ENCODE assay signal across 10 cellular contexts in genomic region chr3:148962513-148962912, GRCh38. TPM values are rescaled to one million over a fixed set of nuclear protein-coding genes. Genes with fewer than 3 reads are reported as not detected.
A peak's percentile ranks its signal among the peaks of the same experiment; 100 is the strongest.
DNase-seq lines count a peak whose midpoint lies in the region; ATAC-seq and TF ChIP-seq lines count a peak whose summit lies in the region.
"Had no signal": no experiment of that assay in that cellular context is flagged by ENCODE, and none has a peak within 500 bp of the region (broad histone marks: within the 10 kb centered on the region; RNA-seq: fewer than 3 reads in every experiment).

No MANE protein-coding gene starts in this region.

- TF ChIP-seq CTCF in heart left ventricle (IDR thresholded peaks at IDR 0.05) (peak in 1 of 12 donors; percentile 3), right atrium auricular region (IDR thresholded peaks at IDR 0.05) (no peak), RWPE1 (conservative IDR thresholded peaks at IDR 0.05; ENCODE audit: low read depth) (no peak)

- POLR2A ChIA-PET in RWPE1 (lab: Yijun Ruan, JAX; ENCODE audit: low non-redundant PET): no interaction called here

- H3K27ac ChIP-seq in heart left ventricle: no peak overlapping the region
- no peak overlapping the region for H3K27ac ChIP-seq in right atrium auricular region
- H3K27ac ChIP-seq in RWPE1: no peak overlapping the region
- H3K27ac ChIP-seq: VCaP had no signal

- H3K4me1 ChIP-seq in heart left ventricle (no peaks in the 10 kb centered on the region), right atrium auricular region (no peaks in the 10 kb centered on the region)

- DNase-seq in heart left ventricle: no peak
- no peak for DNase-seq in right atrium auricular region (ENCODE audit: low spot score)
- DNase-seq in RWPE1 (ENCODE audit: low spot score): peak; percentile 30
- peak; percentile 32 for DNase-seq in fibroblast of the conjunctiva (ENCODE audit: low read depth)
- DNase-seq in activated naive CD4-positive, alpha-beta T cell treated with anti-CD3 and anti-CD28 coated beads, Interleukin-2, amount 50 U/mL, for 16 hours: no peak
- DNase-seq: stimulated activated CD4-positive, alpha-beta T cell treated with anti-CD3 and anti-CD28 coated beads, Interleukin-2, amount 100 ng/mL, for 24 hours had no signal

- H3K9me3 ChIP-seq in heart left ventricle (no peaks in the 10 kb centered on the region), right atrium auricular region (no peaks in the 10 kb centered on the region)

- 50 to 56% (median 52%) methylated on average over 1 of the region's 1 CpG for WGBS in heart left ventricle, 4 donors

- no peak overlapping the region for H3K4me3 ChIP-seq in heart left ventricle
- H3K4me3 ChIP-seq in right atrium auricular region: no peak overlapping the region

- intact Hi-C loops in heart left ventricle (cut with DNase I): no loop called here

- no peaks in the 10 kb centered on the region for H3K36me3 ChIP-seq in heart left ventricle
- no peaks in the 10 kb centered on the region for H3K36me3 ChIP-seq in right atrium auricular region

- CTCF ChIA-PET in RWPE1 (lab: Yijun Ruan, JAX): interaction anchor here (0.7 kb wide), 1 partner anchor 303 kb away, joined by 6 read pairs; no protein-coding TSS in a partner anchor

- ATAC-seq in heart left ventricle (peak in 3 of 4 donors; percentile 39 to 65 (median 61)), GM21526 (IDR thresholded peaks at IDR 0.05; ENCODE audit: low FRiP score, unreplicated experiment) (no peak), GM19452 (IDR thresholded peaks at IDR 0.05; ENCODE audit: unreplicated experiment) (no peak)
- ATAC-seq in activated CD4-positive, CD25-positive, alpha-beta regulatory T cell treated with anti-CD3 and anti-CD28 coated beads, Interleukin-2, amount 50 U/mL, for 24 hours: no peak

- H3K27me3 ChIP-seq in heart left ventricle: no peaks in the 10 kb centered on the region
- H3K27me3 ChIP-seq in right atrium auricular region: no peaks in the 10 kb centered on the region

- no peak for TF ChIP-seq POLR2A in heart left ventricle (IDR thresholded peaks at IDR 0.05)

RNA-seq across cellular contexts. Expression of gene GYG1, which starts 28.8 kb away (rescaled TPM):
- total RNA-seq in heart left ventricle: 100 to 1,000 TPM in 7 of 9 donors, 10 to 100 TPM in 2; 78.2 to 190 (median 144) TPM
- 100 to 1,000 TPM; 112 to 313 TPM for polyA plus RNA-seq in heart left ventricle
- 10 to 100 TPM; 67.9 to 70.7 TPM for total RNA-seq in right atrium auricular region

Comparison
In these comparisons a context has a peak if more than half of its experiments do, and no peak if none do; other contexts are left out.
1. ATAC-seq: peak in heart left ventricle (3 of 4); none in GM21526 (single experiment), activated CD4-positive, CD25-positive, alpha-beta regulatory T cell treated with anti-CD3 and anti-CD28 coated beads, Interleukin-2, amount 50 U/mL, for 24 hours (0 of 2) and GM19452 (single experiment).
2. DNase-seq: peak in RWPE1 (single experiment) and fibroblast of the conjunctiva (single experiment); none in heart left ventricle (0 of 5), right atrium auricular region (single experiment) and activated naive CD4-positive, alpha-beta T cell treated with anti-CD3 and anti-CD28 coated beads, Interleukin-2, amount 50 U/mL, for 16 hours (single experiment).